In genomic region chr1:111887385-111887784, GRCh38 we compare ENCODE assay signal across 23 cellular contexts.
DNase-seq lines count a peak whose midpoint lies in the region; ATAC-seq, FAIRE-seq and TF ChIP-seq lines count a peak whose summit lies in the region.
"Had no signal": no experiment of that assay in that cellular context is flagged by ENCODE, and none has a peak within 500 bp of the region (broad histone marks: within the 10 kb centered on the region; RNA-seq: fewer than 3 reads in every experiment).

No MANE protein-coding gene starts in this region.

- intact Hi-C loops in HepG2 (cut with micrococcal nuclease; ENCODE audit: unreplicated experiment), result no loop called here

- DNase-seq in HepG2 (ENCODE audit: low spot score), result no peak
- no peak for DNase-seq in SJCRH30
- DNase-seq in left lobe of liver (ENCODE audit: low spot score), result peak; percentile 80
- no peak for DNase-seq in NCI-H82 treated with DMSO at 0.1 percent for 48 hours (lab: John Stamatoyannopoulos, UW; ENCODE audit: unreplicated experiment)
- DNase-seq: AML-193; CD4-positive, alpha-beta T cell; COR-L47; NCI-H1105; NCI-H1436 treated with DMSO at 0.1 percent for 48 hours; NCI-H2029 treated with DMSO at 0.1 percent for 48 hours; NCI-H2227 treated with DMSO at 0.1 percent for 48 hours; NCI-H774; Right ventricle myocardium superior; RPMI8226; T-cell had no signal

- TF ChIP-seq CTCF in liver (IDR thresholded peaks at IDR 0.05; ENCODE audit: low read depth, low read length, missing input control), result no peak
- TF ChIP-seq CTCF in HepG2 (CRISPR knock-in tag; IDR thresholded peaks at IDR 0.05), result no peak

- no peak for TF ChIP-seq EP300 in HepG2 (IDR thresholded peaks at IDR 0.05; ENCODE audit: low read depth in 2 of 2, low read length in 2 of 2)
- no peak for TF ChIP-seq EP300 in HepG2 (CRISPR knock-in tag; IDR thresholded peaks at IDR 0.05; ENCODE audit: borderline replicate concordance)

- no peak; the same call in 1 of the 3 replicates for ATAC-seq in HepG2
- peak; percentile 76 for ATAC-seq in left lobe of liver
- no peak for ATAC-seq in HG03097 (IDR thresholded peaks at IDR 0.05; ENCODE audit: low FRiP score, unreplicated experiment)
- ATAC-seq in HG03159 (IDR thresholded peaks at IDR 0.05; ENCODE audit: unreplicated experiment), result no peak
- ATAC-seq: A549, HCT116, T-cell had no signal

- no peak overlapping the region for H3K4me3 ChIP-seq in liver (ENCODE audit: low read depth in 1 of 3, low read length in 3 of 3)
- no peak overlapping the region for H3K4me3 ChIP-seq in HepG2 (replicated peaks in 1 of 3; ENCODE audit: insufficient read depth in 1 of 3, low read depth in 2 of 3, low read length in 3 of 3)
- no peak overlapping the region for H3K4me3 ChIP-seq in SJCRH30
- H3K4me3 ChIP-seq: A549; BLaER1 treated with 17β-estradiol and CSF1 and Interleukin-3, amounts not matched to agents 10 nM and 100 nM had no signal

- H3K4me2 ChIP-seq in HepG2 (ENCODE audit: low read depth, low read length), result no peak overlapping the region
- H3K4me2 ChIP-seq: A549; BLaER1 treated with 17β-estradiol and CSF1 and Interleukin-3, amounts not matched to agents 10 nM and 100 nM had no signal

- CTCF ChIA-PET in HepG2 (lab: Yijun Ruan, JAX; ENCODE audit: low intra/inter-chr PET ratio, low total read pairs), result no interaction called here

- H3K4me1 ChIP-seq in liver (ENCODE audit: control insufficient read depth in 4 of 4, insufficient read depth in 4 of 4, low read length in 3 of 4), result peaks cover 7 to 53% (median 31%) of the 10 kb centered on the region in 4 donors
- peaks cover 10% of the 10 kb centered on the region; the same call in 1 of the 2 replicates for H3K4me1 ChIP-seq in HepG2 (ENCODE audit: insufficient read depth, low read length)
- H3K4me1 ChIP-seq in SJCRH30, result peaks cover 30% of the 10 kb centered on the region
- H3K4me1 ChIP-seq: A549 had no signal

- no peaks in the 10 kb centered on the region for H3K79me2 ChIP-seq in HepG2 (ENCODE audit: insufficient read depth, low read length)

- H3K9ac ChIP-seq in liver (ENCODE audit: low read depth in 1 of 2, low read length in 2 of 2) (peak overlapping the region in 1 of 2 donors; percentile 88), HepG2 (ENCODE audit: insufficient read depth, low read depth, low read length) (no peak overlapping the region)
- H3K9ac ChIP-seq: BLaER1 treated with 17β-estradiol and CSF1 and Interleukin-3, amounts not matched to agents 10 nM and 100 nM had no signal

- H3K9me3 ChIP-seq in liver (ENCODE audit: control insufficient read depth in 4 of 4, low read length in 3 of 4) (no peaks in the 10 kb centered on the region), HepG2 (ENCODE audit: low read length) (no peaks in the 10 kb centered on the region), SJCRH30 (replicated peaks) (no peaks in the 10 kb centered on the region)
- H3K9me3 ChIP-seq: A549; BLaER1 treated with 17β-estradiol and CSF1 and Interleukin-3, amounts not matched to agents 10 nM and 100 nM had no signal

- BruUV-seq in HepG2 (replicated peaks; lab: Mats Ljungman, UMichigan), result no TSS peak

- H3K36me3 ChIP-seq in liver (ENCODE audit: control insufficient read depth in 4 of 4, insufficient read depth in 3 of 4, low read depth in 1 of 4, low read length in 3 of 4) (no peaks in the 10 kb centered on the region), HepG2 (replicated peaks in 1 of 2; ENCODE audit: control insufficient read depth in 1 of 2, insufficient read depth in 2 of 2, low read length in 2 of 2) (no peaks in the 10 kb centered on the region), SJCRH30 (no peaks in the 10 kb centered on the region)
- H3K36me3 ChIP-seq: BLaER1 treated with 17β-estradiol and CSF1 and Interleukin-3, amounts not matched to agents 10 nM and 100 nM had no signal

- no peak overlapping the region for H2AFZ ChIP-seq in HepG2 (ENCODE audit: low read length)

- FAIRE-seq in HepG2 (lab: Jason Lieb, UNC), result no peak
- FAIRE-seq: A549, G401.6 had no signal

- peak; percentile 36 to 55 for TF ChIP-seq RAD21 in liver (IDR thresholded peaks at IDR 0.05)
- TF ChIP-seq RAD21 in HepG2 (CRISPR knock-in tag; IDR thresholded peaks at IDR 0.05), result no peak

- peaks cover 2% of the 10 kb centered on the region; the same call in 1 of the 2 replicates for H4K20me1 ChIP-seq in HepG2 (ENCODE audit: insufficient read depth, low read length)
- H4K20me1 ChIP-seq: BLaER1 treated with 17β-estradiol and CSF1 and Interleukin-3, amounts not matched to agents 10 nM and 100 nM had no signal

- H3K27me3 ChIP-seq in liver (ENCODE audit: control insufficient read depth in 4 of 4, insufficient read depth in 4 of 4, low read length in 3 of 4), result no peaks in the 10 kb centered on the region
- peaks cover 0 to 4% of the 10 kb centered on the region in 2 experiments; a peak in 1 of 5 replicates for H3K27me3 ChIP-seq in HepG2 (ENCODE audit: control insufficient read depth in 1 of 2, insufficient read depth in 2 of 2, low read length in 2 of 2)
- no peaks in the 10 kb centered on the region for H3K27me3 ChIP-seq in SJCRH30
- H3K27me3 ChIP-seq: BLaER1 treated with 17β-estradiol and CSF1 and Interleukin-3, amounts not matched to agents 10 nM and 100 nM had no signal

- no peak for TF ChIP-seq POLR2A in HepG2 (IDR thresholded peaks at IDR 0.05; ENCODE audit: insufficient read depth in 1 of 2, low read depth in 2 of 2, low read length in 2 of 2)

- WGBS in liver, result 26% methylated on average over 3 of the region's 3 CpGs
- WGBS in HepG2 (ENCODE audit: low lambda C conversion rate), result 4% methylated on average over 3 of the region's 3 CpGs

- in situ Hi-C loops in HepG2 (cut with HindIII; ENCODE audit: extremely low pct_ligation_motif_present, low pct_unique_long_range_greater_than_20kb), result no loop called here

- H3K27ac ChIP-seq in liver (ENCODE audit: low read depth in 1 of 2, low read length in 2 of 2), result peak overlapping the region; percentile 69 to 81
- H3K27ac ChIP-seq in HepG2 (ENCODE audit: extremely low read length, insufficient read depth, low read length), result no peak overlapping the region
- H3K27ac ChIP-seq in SJCRH30, result peak overlapping the region; percentile 29; the same call in 1 of the 2 replicates
- H3K27ac ChIP-seq: A549; BLaER1 treated with 17β-estradiol and CSF1 and Interleukin-3, amounts not matched to agents 10 nM and 100 nM; HL-60 had no signal

- POLR2A ChIA-PET in HepG2 (lab: Yijun Ruan, JAX), result no interaction called here

TF ChIP-seq in liver, 16 proteins besides CTCF, POLR2A, EP300 and RAD21 (continues in another document):
- TF ChIP-seq MAX (IDR thresholded peaks at IDR 0.05), result no peak
- peak; percentile 41 for TF ChIP-seq FOXA1 (IDR thresholded peaks at IDR 0.05)
- peak; percentile 90 to 92 for TF ChIP-seq RXRA (IDR thresholded peaks at IDR 0.05)
- TF ChIP-seq FOXA2 (IDR thresholded peaks at IDR 0.05), result peak; percentile 34

TF ChIP-seq in HepG2, 621 proteins besides CTCF, POLR2A, EP300 and RAD21:
- TF ChIP-seq ZNF225 (CRISPR knock-in tag; IDR thresholded peaks at IDR 0.05), result no peak
- TF ChIP-seq ZBTB33 (CRISPR knock-in tag; IDR thresholded peaks at IDR 0.05), result no peak
- TF ChIP-seq ZBTB38 (CRISPR knock-in tag; IDR thresholded peaks at IDR 0.05), result no peak
- TF ChIP-seq ZNF337 (CRISPR knock-in tag; IDR thresholded peaks at IDR 0.05; ENCODE audit: borderline replicate concordance, low read depth), result no peak
- TF ChIP-seq ZNF629 (CRISPR knock-in tag; conservative IDR thresholded peaks at IDR 0.05), result no peak
- no peak for TF ChIP-seq ZBTB4 (CRISPR knock-in tag; IDR thresholded peaks at IDR 0.05; ENCODE audit: borderline replicate concordance)
- no peak for TF ChIP-seq ZNF598 (CRISPR knock-in tag; IDR thresholded peaks at IDR 0.05; ENCODE audit: borderline replicate concordance)
- no peak for TF ChIP-seq ZKSCAN5 (CRISPR knock-in tag; IDR thresholded peaks at IDR 0.05)
